ENCODE assay signal across 1 cellular context in genomic region chr10:91797874-91798735, GRCh38.
TF ChIP-seq lines count a peak whose summit lies in the region.

Gene TNKS2, plus strand, starts transcription at chr10:91798426. Its CDS starts 265 bp downstream, at chr10:91798691.

TF ChIP-seq in HepG2, 621 proteins besides CTCF, POLR2A, EP300 and RAD21 (continued from another document and continues in another):
- TF ChIP-seq POGK (CRISPR knock-in tag; conservative IDR thresholded peaks at IDR 0.05) (peak; percentile 57; the same call in 1 of the 2 replicates), ZBTB38 (CRISPR knock-in tag; IDR thresholded peaks at IDR 0.05) (peak; percentile 77), ZBTB8A (CRISPR knock-in tag; IDR thresholded peaks at IDR 0.05; ENCODE audit: borderline replicate concordance, low read depth) (no peak), JARID2 (CRISPR knock-in tag; IDR thresholded peaks at IDR 0.05; ENCODE audit: insufficient replicate concordance) (no peak), RFX5 (IDR thresholded peaks at IDR 0.05; ENCODE audit: low read depth, low read length) (peak; percentile 34; the same call in 1 of the 2 replicates), CCAR2 (optimal IDR thresholded peaks at IDR 0.05; ENCODE audit: low read depth, low read length) (no peak), MED13 (CRISPR knock-in tag; IDR thresholded peaks at IDR 0.05) (0 out of 2 replicates have a peak, but pooled peaks have one; percentile 37), GLMP (CRISPR knock-in tag; IDR thresholded peaks at IDR 0.05; ENCODE audit: borderline replicate concordance) (no peak), MEF2D (CRISPR knock-in tag; IDR thresholded peaks at IDR 0.05) (no peak; the same call in 1 of the 2 replicates), TFDP1 (CRISPR knock-in tag; IDR thresholded peaks at IDR 0.05; ENCODE audit: borderline replicate concordance) (peak; percentile 96), HDAC6 (IDR thresholded peaks at IDR 0.05; ENCODE audit: low read depth, low read length) (no peak), YY1 (IDR thresholded peaks at IDR 0.05; ENCODE audit: insufficient read depth, insufficient replicate concordance, low read depth, low read length) (peak; percentile 92), ZSCAN20 (CRISPR knock-in tag; IDR thresholded peaks at IDR 0.05; ENCODE audit: borderline replicate concordance) (peak; percentile 2; the same call in 1 of the 2 replicates), ZNF644 (CRISPR knock-in tag; IDR thresholded peaks at IDR 0.05; ENCODE audit: low read depth) (peak; percentile 62), PLSCR1 (CRISPR knock-in tag; IDR thresholded peaks at IDR 0.05; ENCODE audit: borderline replicate concordance) (no peak), SETDB1 (CRISPR knock-in tag; IDR thresholded peaks at IDR 0.05; ENCODE audit: borderline replicate concordance) (no peak), ZFP90 (CRISPR knock-in tag; IDR thresholded peaks at IDR 0.05; ENCODE audit: borderline replicate concordance) (no peak; the same call in 1 of the 2 replicates), RBM22 (optimal IDR thresholded peaks at IDR 0.05; ENCODE audit: low read length) (no peak), HIVEP1 (CRISPR knock-in tag; IDR thresholded peaks at IDR 0.05) (0 out of 2 replicates have a peak, but pooled peaks have one; percentile 31), HNRNPH1 (optimal IDR thresholded peaks at IDR 0.05; ENCODE audit: low read depth, low read length) (no peak), KIAA2018 (CRISPR knock-in tag; IDR thresholded peaks at IDR 0.05; ENCODE audit: borderline replicate concordance) (no peak), ZSCAN25 (CRISPR knock-in tag; IDR thresholded peaks at IDR 0.05) (peak; percentile 57; the same call in 1 of the 2 replicates), NCOA5 (CRISPR knock-in tag; IDR thresholded peaks at IDR 0.05) (no peak), ZEB1 (IDR thresholded peaks at IDR 0.05; ENCODE audit: insufficient replicate concordance, low read depth) (no peak), ZNF441 (CRISPR knock-in tag; IDR thresholded peaks at IDR 0.05; ENCODE audit: borderline replicate concordance) (peak; percentile 85)
- TF ChIP-seq, protein P1, sequence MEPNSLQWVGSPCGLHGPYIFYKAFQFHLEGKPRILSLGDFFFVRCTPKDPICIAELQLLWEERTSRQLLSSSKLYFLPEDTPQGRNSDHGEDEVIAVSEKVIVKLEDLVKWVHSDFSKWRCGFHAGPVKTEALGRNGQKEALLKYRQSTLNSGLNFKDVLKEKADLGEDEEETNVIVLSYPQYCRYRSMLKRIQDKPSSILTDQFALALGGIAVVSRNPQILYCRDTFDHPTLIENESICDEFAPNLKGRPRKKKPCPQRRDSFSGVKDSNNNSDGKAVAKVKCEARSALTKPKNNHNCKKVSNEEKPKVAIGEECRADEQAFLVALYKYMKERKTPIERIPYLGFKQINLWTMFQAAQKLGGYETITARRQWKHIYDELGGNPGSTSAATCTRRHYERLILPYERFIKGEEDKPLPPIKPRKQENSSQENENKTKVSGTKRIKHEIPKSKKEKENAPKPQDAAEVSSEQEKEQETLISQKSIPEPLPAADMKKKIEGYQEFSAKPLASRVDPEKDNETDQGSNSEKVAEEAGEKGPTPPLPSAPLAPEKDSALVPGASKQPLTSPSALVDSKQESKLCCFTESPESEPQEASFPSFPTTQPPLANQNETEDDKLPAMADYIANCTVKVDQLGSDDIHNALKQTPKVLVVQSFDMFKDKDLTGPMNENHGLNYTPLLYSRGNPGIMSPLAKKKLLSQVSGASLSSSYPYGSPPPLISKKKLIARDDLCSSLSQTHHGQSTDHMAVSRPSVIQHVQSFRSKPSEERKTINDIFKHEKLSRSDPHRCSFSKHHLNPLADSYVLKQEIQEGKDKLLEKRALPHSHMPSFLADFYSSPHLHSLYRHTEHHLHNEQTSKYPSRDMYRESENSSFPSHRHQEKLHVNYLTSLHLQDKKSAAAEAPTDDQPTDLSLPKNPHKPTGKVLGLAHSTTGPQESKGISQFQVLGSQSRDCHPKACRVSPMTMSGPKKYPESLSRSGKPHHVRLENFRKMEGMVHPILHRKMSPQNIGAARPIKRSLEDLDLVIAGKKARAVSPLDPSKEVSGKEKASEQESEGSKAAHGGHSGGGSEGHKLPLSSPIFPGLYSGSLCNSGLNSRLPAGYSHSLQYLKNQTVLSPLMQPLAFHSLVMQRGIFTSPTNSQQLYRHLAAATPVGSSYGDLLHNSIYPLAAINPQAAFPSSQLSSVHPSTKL (CRISPR knock-in tag; IDR thresholded peaks at IDR 0.05): peak; percentile 63
- TF ChIP-seq, protein P2, sequence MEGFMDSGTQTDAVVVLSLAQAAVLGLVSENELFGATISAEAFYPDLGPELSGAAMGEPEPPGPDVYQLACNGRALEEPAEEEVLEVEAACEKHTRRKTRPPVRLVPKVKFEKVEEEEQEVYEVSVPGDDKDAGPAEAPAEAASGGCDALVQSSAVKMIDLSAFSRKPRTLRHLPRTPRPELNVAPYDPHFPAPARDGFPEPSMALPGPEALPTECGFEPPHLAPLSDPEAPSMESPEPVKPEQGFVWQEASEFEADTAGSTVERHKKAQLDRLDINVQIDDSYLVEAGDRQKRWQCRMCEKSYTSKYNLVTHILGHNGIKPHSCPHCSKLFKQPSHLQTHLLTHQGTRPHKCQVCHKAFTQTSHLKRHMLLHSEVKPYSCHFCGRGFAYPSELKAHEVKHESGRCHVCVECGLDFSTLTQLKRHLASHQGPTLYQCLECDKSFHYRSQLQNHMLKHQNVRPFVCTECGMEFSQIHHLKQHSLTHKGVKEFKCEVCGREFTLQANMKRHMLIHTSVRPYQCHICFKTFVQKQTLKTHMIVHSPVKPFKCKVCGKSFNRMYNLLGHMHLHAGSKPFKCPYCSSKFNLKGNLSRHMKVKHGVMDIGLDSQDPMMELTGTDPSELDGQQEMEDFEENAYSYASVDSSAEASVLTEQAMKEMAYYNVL (CRISPR knock-in tag; IDR thresholded peaks at IDR 0.05; ENCODE audit: borderline replicate concordance): peak; percentile 47; the same call in 1 of the 2 replicates
- TF ChIP-seq, protein P3, sequence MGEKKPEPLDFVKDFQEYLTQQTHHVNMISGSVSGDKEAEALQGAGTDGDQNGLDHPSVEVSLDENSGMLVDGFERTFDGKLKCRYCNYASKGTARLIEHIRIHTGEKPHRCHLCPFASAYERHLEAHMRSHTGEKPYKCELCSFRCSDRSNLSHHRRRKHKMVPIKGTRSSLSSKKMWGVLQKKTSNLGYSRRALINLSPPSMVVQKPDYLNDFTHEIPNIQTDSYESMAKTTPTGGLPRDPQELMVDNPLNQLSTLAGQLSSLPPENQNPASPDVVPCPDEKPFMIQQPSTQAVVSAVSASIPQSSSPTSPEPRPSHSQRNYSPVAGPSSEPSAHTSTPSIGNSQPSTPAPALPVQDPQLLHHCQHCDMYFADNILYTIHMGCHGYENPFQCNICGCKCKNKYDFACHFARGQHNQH (CRISPR knock-in tag; IDR thresholded peaks at IDR 0.05): peak; percentile 70
- TF ChIP-seq, protein P4, sequence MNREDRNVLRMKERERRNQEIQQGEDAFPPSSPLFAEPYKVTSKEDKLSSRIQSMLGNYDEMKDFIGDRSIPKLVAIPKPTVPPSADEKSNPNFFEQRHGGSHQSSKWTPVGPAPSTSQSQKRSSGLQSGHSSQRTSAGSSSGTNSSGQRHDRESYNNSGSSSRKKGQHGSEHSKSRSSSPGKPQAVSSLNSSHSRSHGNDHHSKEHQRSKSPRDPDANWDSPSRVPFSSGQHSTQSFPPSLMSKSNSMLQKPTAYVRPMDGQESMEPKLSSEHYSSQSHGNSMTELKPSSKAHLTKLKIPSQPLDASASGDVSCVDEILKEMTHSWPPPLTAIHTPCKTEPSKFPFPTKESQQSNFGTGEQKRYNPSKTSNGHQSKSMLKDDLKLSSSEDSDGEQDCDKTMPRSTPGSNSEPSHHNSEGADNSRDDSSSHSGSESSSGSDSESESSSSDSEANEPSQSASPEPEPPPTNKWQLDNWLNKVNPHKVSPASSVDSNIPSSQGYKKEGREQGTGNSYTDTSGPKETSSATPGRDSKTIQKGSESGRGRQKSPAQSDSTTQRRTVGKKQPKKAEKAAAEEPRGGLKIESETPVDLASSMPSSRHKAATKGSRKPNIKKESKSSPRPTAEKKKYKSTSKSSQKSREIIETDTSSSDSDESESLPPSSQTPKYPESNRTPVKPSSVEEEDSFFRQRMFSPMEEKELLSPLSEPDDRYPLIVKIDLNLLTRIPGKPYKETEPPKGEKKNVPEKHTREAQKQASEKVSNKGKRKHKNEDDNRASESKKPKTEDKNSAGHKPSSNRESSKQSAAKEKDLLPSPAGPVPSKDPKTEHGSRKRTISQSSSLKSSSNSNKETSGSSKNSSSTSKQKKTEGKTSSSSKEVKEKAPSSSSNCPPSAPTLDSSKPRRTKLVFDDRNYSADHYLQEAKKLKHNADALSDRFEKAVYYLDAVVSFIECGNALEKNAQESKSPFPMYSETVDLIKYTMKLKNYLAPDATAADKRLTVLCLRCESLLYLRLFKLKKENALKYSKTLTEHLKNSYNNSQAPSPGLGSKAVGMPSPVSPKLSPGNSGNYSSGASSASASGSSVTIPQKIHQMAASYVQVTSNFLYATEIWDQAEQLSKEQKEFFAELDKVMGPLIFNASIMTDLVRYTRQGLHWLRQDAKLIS (CRISPR knock-in tag; IDR thresholded peaks at IDR 0.05): 0 out of 2 replicates have a peak, but pooled peaks have one; percentile 20
